8 cellular contexts compared by ENCODE assay signal in the genomic region with DNA sequence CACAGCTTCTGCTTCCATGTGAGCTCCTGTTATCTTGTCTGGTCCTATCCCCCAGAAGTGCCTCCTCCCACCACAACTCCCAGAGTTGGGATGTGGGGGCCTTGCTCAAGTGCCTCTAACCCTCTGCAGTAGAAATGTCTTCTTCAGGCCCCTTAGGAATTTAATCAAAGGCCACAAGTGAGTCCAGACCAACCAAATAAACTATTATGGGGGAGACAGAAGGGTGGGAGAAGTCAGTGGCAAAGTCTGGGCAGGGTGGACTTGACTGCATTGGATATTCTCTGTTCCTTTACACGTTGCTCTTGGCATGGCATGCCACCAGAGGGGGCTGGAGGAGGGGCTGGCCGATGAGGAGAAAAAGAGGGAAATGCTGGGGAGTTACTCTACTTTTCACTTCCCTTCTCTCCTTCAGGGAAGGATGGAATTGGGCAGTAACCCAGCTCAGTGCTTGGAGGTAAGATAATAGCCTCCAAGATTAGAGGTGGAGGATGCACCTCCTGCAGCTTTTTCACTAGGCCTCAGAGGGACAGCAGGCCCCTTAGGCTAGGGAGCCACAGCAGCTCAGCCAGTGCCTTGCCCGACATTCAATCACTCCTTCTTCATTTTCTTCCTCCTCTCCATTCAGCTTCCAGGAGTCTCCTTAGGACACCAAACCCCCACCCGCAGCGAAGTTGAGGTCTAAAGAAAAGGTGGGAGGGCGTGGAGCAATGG. TPM values are rescaled to one million over a fixed set of nuclear protein-coding genes. Genes with fewer than 3 reads are reported as not detected.
DNase-seq lines count a peak whose midpoint lies in the region; ATAC-seq, FAIRE-seq and TF ChIP-seq lines count a peak whose summit lies in the region.

No MANE protein-coding gene starts in this region.

- H3K27ac ChIP-seq in A549: peak overlapping the region; percentile 90 to 97
- H3K27ac ChIP-seq in PC-3 (ENCODE audit: low read length): no peak overlapping the region
- H3K27ac ChIP-seq in spleen: peak overlapping the region in 5 of 8 donors; percentile 84 to 94 (median 89)

- H3K4me1 ChIP-seq in A549: peaks cover 20% of the 10 kb centered on the region
- peaks cover 18% of the 10 kb centered on the region for H3K4me1 ChIP-seq in PC-3 (ENCODE audit: insufficient read depth, low read length)
- peaks cover 5 to 72% (median 41%) of the 10 kb centered on the region in 6 donors for H3K4me1 ChIP-seq in spleen

- POLR2A ChIA-PET in A549 (lab: Yijun Ruan, JAX): no interaction called here
- POLR2A ChIA-PET in PC-3 (lab: Charles Lee; ENCODE audit: unreplicated experiment): interaction anchor here (0.5 kb wide), 1 partner anchor 525 kb away, joined by 26 read pairs; no protein-coding TSS in a partner anchor

- H3K36me3 ChIP-seq in PC-3 (ENCODE audit: low read depth, low read length): peaks cover 3% of the 10 kb centered on the region; the same call in 1 of the 2 replicates
- peaks cover 0 to 26% (median 23%) of the 10 kb centered on the region in 6 donors for H3K36me3 ChIP-seq in spleen

- H3K9ac ChIP-seq in PC-3 (ENCODE audit: low read length): no peak overlapping the region

- TF ChIP-seq EP300 in A549 (IDR thresholded peaks at IDR 0.05): no peak

- no peaks in the 10 kb centered on the region for H3K9me2 ChIP-seq in PC-3 (replicated peaks; ENCODE audit: low read length)

- no peaks in the 10 kb centered on the region for H3K9me3 ChIP-seq in A549
- H3K9me3 ChIP-seq in PC-3 (ENCODE audit: low read length): no peaks in the 10 kb centered on the region
- H3K9me3 ChIP-seq in spleen: no peaks in the 10 kb centered on the region

- no peak for TF ChIP-seq POLR2A in A549 (IDR thresholded peaks at IDR 0.05; ENCODE audit: low read length)
- no peak for TF ChIP-seq POLR2A in spleen (IDR thresholded peaks at IDR 0.05)
- no peak for TF ChIP-seq POLR2A in GM18505 (IDR thresholded peaks at IDR 0.05; ENCODE audit: borderline replicate concordance, extremely low read depth, insufficient read depth, insufficient read length)

- TF ChIP-seq RAD21 in A549 (conservative IDR thresholded peaks at IDR 0.05 in 1 of 2, IDR thresholded peaks at IDR 0.05 in 1 of 2): no peak

- H3K79me2 ChIP-seq in PC-3 (ENCODE audit: low read length): peaks cover 9% of the 10 kb centered on the region; the same call in 1 of the 2 replicates

- TF ChIP-seq CTCF in A549 (IDR thresholded peaks at IDR 0.05) (peak; percentile 24; the same call in 2 of the 3 replicates), GM10266 (IDR thresholded peaks at IDR 0.05; ENCODE audit: control insufficient read depth, insufficient read depth, low read depth, missing control alignments) (peak; percentile 55), PC-3 (conservative IDR thresholded peaks at IDR 0.05; ENCODE audit: low read depth, low read length) (peak; percentile 54; the same call in 1 of the 2 replicates), spleen (IDR thresholded peaks at IDR 0.05 in 8 of 11, conservative IDR thresholded peaks at IDR 0.05 in 3 of 11) (peak in 5 of 11 experiments; percentile 23 to 40 (median 31))

- ATAC-seq in A549 (peak in 1 of 2 experiments; percentile 39; a peak in 2 of 6 replicates), PC-3 (no peak), GM18505 (IDR thresholded peaks at IDR 0.05; ENCODE audit: unreplicated experiment) (no peak)

- H3K4me3 ChIP-seq in A549 (no peak overlapping the region), PC-3 (ENCODE audit: low read length) (no peak overlapping the region), spleen (no peak overlapping the region)

- BruUV-seq in PC-3 (replicated peaks; lab: Mats Ljungman, UMichigan): no TSS peak

- H3K4me2 ChIP-seq in A549 (peak overlapping the region; percentile 85), PC-3 (ENCODE audit: low read length) (no peak overlapping the region)

- no peaks in the 10 kb centered on the region for H3K27me3 ChIP-seq in PC-3 (ENCODE audit: low read length)
- peaks cover 0 to 7% (median 0%) of the 10 kb centered on the region in 7 donors for H3K27me3 ChIP-seq in spleen (replicated peaks in 1 of 7)

- CTCF ChIA-PET in A549 (lab: Yijun Ruan, JAX): interaction anchor here (1.0 to 19.0 kb wide), 4 partner anchors 10 to 369 kb away, joined by 3 to 553 read pairs (median 8); a partner anchor contains a TSS
- CTCF ChIA-PET in PC-3 (lab: Charles Lee): no interaction called here

- no peaks in the 10 kb centered on the region for H3F3A ChIP-seq in PC-3 (ENCODE audit: low read length, unreplicated experiment)

- no peak overlapping the region for H2AFZ ChIP-seq in PC-3 (ENCODE audit: low read length)

- FAIRE-seq in A549 (lab: Jason Lieb, UNC) (no peak), RCC 7860 (lab: Jason Lieb, UNC) (no peak)

- DNase-seq in A549 (ENCODE audit: low read depth in 1 of 2, low spot score in 1 of 2): peak in 1 of 2 experiments; percentile 42
- no peak for DNase-seq in GM10266 (ENCODE audit: extremely low spot score)
- peak; percentile 41 for DNase-seq in PC-3
- DNase-seq in dermis blood vessel endothelial cell: peak; percentile 42
- DNase-seq in spleen: no peak
- no peak for DNase-seq in RCC 7860 (ENCODE audit: low spot score)
- no peak for DNase-seq in OCI-M2 (lab: John Stamatoyannopoulos, UW; ENCODE audit: unreplicated experiment)

- no peaks in the 10 kb centered on the region for H4K20me1 ChIP-seq in PC-3 (ENCODE audit: low read length)

- 57% methylated on average over 6 of the region's 6 CpGs for WGBS in A549 (ENCODE audit: missing lambda C conversion rate)
- 60 to 68% (median 65%) methylated on average over 6 of the region's 6 CpGs for WGBS in spleen, 5 donors

- intact Hi-C loops in PC-3 (cut with micrococcal nuclease) (no loop called here), spleen (cut with DNase I; ENCODE audit: low total_unique reads) (loop anchor here (10.0 kb wide), 1 partner anchor 244 kb away; a partner anchor contains a TSS)

TF ChIP-seq in A549, 52 proteins besides CTCF, POLR2A, EP300 and RAD21 (continues in another document):
- TF ChIP-seq SMC3 (IDR thresholded peaks at IDR 0.05) (no peak), PHF8 (IDR thresholded peaks at IDR 0.05; ENCODE audit: borderline replicate concordance, low read depth) (no peak), TFCP2L1 (CRISPR knock-in tag; IDR thresholded peaks at IDR 0.05) (no peak), POLR2AphosphoS2 (conservative IDR thresholded peaks at IDR 0.05; ENCODE audit: low read length) (no peak), HOXA7 (CRISPR knock-in tag; IDR thresholded peaks at IDR 0.05) (no peak), FOXS1 (CRISPR knock-in tag; IDR thresholded peaks at IDR 0.05) (no peak), MAZ (IDR thresholded peaks at IDR 0.05; ENCODE audit: borderline replicate concordance, low read depth, low read length) (no peak), ZNF302 (CRISPR knock-in tag; IDR thresholded peaks at IDR 0.05) (no peak), NR3C1 (IDR thresholded peaks at IDR 0.05) (no peak), KDM1A (IDR thresholded peaks at IDR 0.05; ENCODE audit: low read depth) (no peak), HOXB13 (CRISPR knock-in tag; IDR thresholded peaks at IDR 0.05; ENCODE audit: low read depth) (no peak), ZSCAN20 (CRISPR knock-in tag; IDR thresholded peaks at IDR 0.05) (no peak)
- TF ChIP-seq, protein P1, sequence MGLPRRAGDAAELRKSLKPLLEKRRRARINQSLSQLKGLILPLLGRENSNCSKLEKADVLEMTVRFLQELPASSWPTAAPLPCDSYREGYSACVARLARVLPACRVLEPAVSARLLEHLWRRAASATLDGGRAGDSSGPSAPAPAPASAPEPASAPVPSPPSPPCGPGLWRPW (IDR thresholded peaks at IDR 0.05): no peak

RNA-seq across cellular contexts. Expression of a gene that starts 1.2 kb away (rescaled TPM):
- polyA plus RNA-seq in A549 (2011; rRNA removed) (83.7 and 122 TPM in 2 replicates), A549 (2017; fragmentation: RNase III; extraction: RNeasy Plus Mini Kit Qiagen cat#74134 plus additional on column Dnase treatment) (60.3 to 83.9 TPM (median 80.6 TPM) in 3 replicates), spleen (100 to 1,000 TPM; 126 to 267 (median 176) TPM)
- polyA plus RNA-seq in A549 (2012; cell fraction: cytosol; rRNA removed): 110 and 119 TPM in 2 replicates
- polyA plus RNA-seq in A549 (2012; cell fraction: nucleus; rRNA removed): 819 and 947 TPM in 2 replicates
- polyA minus RNA-seq in A549 (2011; rRNA and poly(A)+ RNA removed): 151 and 171 TPM in 2 replicates
- total RNA-seq in PC-3 (2014; rRNA removed) (69.7 and 71.7 TPM in 2 replicates), dermis blood vessel endothelial cell (28.8 and 29.6 TPM in 2 replicates), spleen (100 to 1,000 TPM; 139 to 261 (median 193) TPM)

RNA-seq across cellular contexts. Expression of a gene that starts 9.8 kb away (rescaled TPM):
- polyA plus RNA-seq in A549 (2011; rRNA removed): 0.03 and 0.05 TPM in 2 replicates
- polyA plus RNA-seq in A549 (2012; cell fraction: cytosol; rRNA removed): 0.01 and 0.03 TPM in 2 replicates
- polyA plus RNA-seq in A549 (2012; cell fraction: nucleus; rRNA removed): 0.06 and 0.11 TPM in 2 replicates
- 0.03 TPM in 1 of 3 replicates, not detected in the others for polyA plus RNA-seq in A549 (2017; fragmentation: RNase III; extraction: RNeasy Plus Mini Kit Qiagen cat#74134 plus additional on column Dnase treatment)
- 0.04 and 0.10 TPM in 2 replicates for polyA minus RNA-seq in A549 (2011; rRNA and poly(A)+ RNA removed)
- total RNA-seq in PC-3 (2014; rRNA removed): not detected in 2 replicates
- not detected in 2 replicates for total RNA-seq in dermis blood vessel endothelial cell
- 10 to 100 TPM in 2 of 7 donors, 1 to 10 TPM in 5; 1.2 to 17.3 (median 5.8) TPM for total RNA-seq in spleen
- under 1 TPM; 0.70 to 0.93 (median 0.93) TPM for polyA plus RNA-seq in spleen

RNA-seq across cellular contexts. Expression of a gene that starts 12.7 kb away (rescaled TPM):
- polyA plus RNA-seq in A549 (2011; rRNA removed): 8.1 and 15.3 TPM in 2 replicates
- polyA plus RNA-seq in A549 (2012; cell fraction: cytosol; rRNA removed): 15.3 and 16.9 TPM in 2 replicates
- 20.6 and 26.5 TPM in 2 replicates for polyA plus RNA-seq in A549 (2012; cell fraction: nucleus; rRNA removed)
- polyA plus RNA-seq in A549 (2017; fragmentation: RNase III; extraction: RNeasy Plus Mini Kit Qiagen cat#74134 plus additional on column Dnase treatment): 21.0 to 24.0 TPM (median 23.9 TPM) in 3 replicates
- 12.2 and 12.5 TPM in 2 replicates for polyA minus RNA-seq in A549 (2011; rRNA and poly(A)+ RNA removed)
- total RNA-seq in PC-3 (2014; rRNA removed): 13.0 and 27.2 TPM in 2 replicates
- 6.0 and 10.6 TPM in 2 replicates for total RNA-seq in dermis blood vessel endothelial cell
- 10 to 100 TPM; 16.8 to 25.4 (median 18.6) TPM for total RNA-seq in spleen
- polyA plus RNA-seq in spleen: 10 to 100 TPM in 1 of 3 donors, 1 to 10 TPM in 2; 4.5 to 14.2 (median 8.9) TPM

RNA-seq across cellular contexts. Expression of a gene that starts 17.2 kb away (rescaled TPM):
- polyA plus RNA-seq in A549 (2011; rRNA removed) (0.34 and 0.66 TPM in 2 replicates), A549 (2017; fragmentation: RNase III; extraction: RNeasy Plus Mini Kit Qiagen cat#74134 plus additional on column Dnase treatment) (0.88 to 1.3 TPM (median 1.1 TPM) in 3 replicates), spleen (under 1 TPM; 0.09 to 0.35 (median 0.11) TPM)
- 0.12 and 0.19 TPM in 2 replicates for polyA plus RNA-seq in A549 (2012; cell fraction: cytosol; rRNA removed)
- 0.42 TPM in 2 replicates for polyA plus RNA-seq in A549 (2012; cell fraction: nucleus; rRNA removed)
- polyA minus RNA-seq in A549 (2011; rRNA and poly(A)+ RNA removed): 0.79 and 1.5 TPM in 2 replicates
- total RNA-seq in PC-3 (2014; rRNA removed) (0.55 and 1.4 TPM in 2 replicates), dermis blood vessel endothelial cell (0.17 and 0.23 TPM in 2 replicates), spleen (1 to 10 TPM in 5 of 7 donors, under 1 TPM in 2; 0.42 to 2.9 (median 1.5) TPM)

Comparison
In these comparisons a context has a peak if more than half of its experiments do, and no peak if none do; other contexts are left out.
1. DNase-seq: peak in PC-3 (single experiment) and dermis blood vessel endothelial cell (single experiment); none in GM10266 (single experiment), spleen (single experiment), RCC 7860 (single experiment) and OCI-M2 (single experiment).